ENCODE assay signal across 1 cellular context in the genomic region with DNA sequence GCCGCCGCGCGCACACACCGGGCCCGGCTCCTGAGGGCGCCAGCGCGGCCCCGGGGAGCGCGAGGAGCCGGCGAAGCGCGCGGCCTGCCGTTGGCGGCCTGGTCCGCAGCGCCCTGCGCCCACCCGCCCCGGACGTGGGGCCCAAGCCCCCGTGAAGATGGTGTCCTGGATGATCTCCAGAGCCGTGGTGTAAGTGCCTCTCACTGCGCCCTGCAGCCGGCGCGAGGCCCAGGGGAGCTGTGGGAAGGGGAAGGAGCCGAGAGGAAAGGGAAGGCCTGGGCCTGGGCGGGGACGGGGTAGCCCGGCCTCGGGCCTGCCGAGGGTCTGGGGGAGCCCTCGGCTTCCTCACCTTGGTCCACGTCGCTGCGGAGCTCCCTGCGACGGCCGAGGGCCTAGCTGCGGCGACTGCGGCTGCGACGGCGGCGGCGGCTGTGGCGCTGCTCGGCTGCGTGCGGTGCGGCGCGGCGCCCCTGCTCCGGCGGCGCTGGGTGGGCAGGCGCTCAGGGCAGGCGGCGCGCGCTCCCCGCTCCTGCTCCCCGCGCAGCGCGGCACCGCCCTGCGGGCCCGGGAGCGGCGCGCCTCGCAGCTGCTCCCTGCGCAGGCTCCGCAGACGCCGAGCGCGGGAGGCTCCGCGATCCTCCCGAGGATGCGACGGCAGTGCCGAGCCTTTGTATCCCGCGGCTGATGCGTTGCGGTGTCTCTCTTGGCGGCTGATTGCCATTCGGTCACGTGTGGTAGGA.
TF ChIP-seq lines count a peak whose summit lies in the region.

Gene REEP3 (plus strand): TSS at position 13 of the 740 bp plus-strand sequence. CDS start 145 bp downstream, at position 158.

TF ChIP-seq in WTC11, 78 proteins besides CTCF, POLR2A, EP300 and RAD21 (continued from another document):
- TF ChIP-seq GRHL2 (CRISPR knock-in tag; IDR thresholded peaks at IDR 0.05; ENCODE audit: insufficient replicate concordance, severe bottlenecking) (no peak), E2F5 (CRISPR knock-in tag; IDR thresholded peaks at IDR 0.05) (no peak), TCF7 (CRISPR knock-in tag; IDR thresholded peaks at IDR 0.05; ENCODE audit: low read depth) (no peak), PRRX2 (CRISPR knock-in tag; IDR thresholded peaks at IDR 0.05) (no peak), ATF3 (CRISPR knock-in tag; conservative IDR thresholded peaks at IDR 0.05) (no peak), ZNF671 (CRISPR knock-in tag; IDR thresholded peaks at IDR 0.05) (no peak), ZNF263 (CRISPR knock-in tag; IDR thresholded peaks at IDR 0.05; ENCODE audit: low read depth) (no peak), ZNF416 (CRISPR knock-in tag; IDR thresholded peaks at IDR 0.05) (no peak), TEAD1 (CRISPR knock-in tag; IDR thresholded peaks at IDR 0.05) (no peak), GABPB1 (CRISPR knock-in tag; IDR thresholded peaks at IDR 0.05) (no peak), NFE2L1 (CRISPR knock-in tag; IDR thresholded peaks at IDR 0.05) (no peak), SP1 (CRISPR knock-in tag; conservative IDR thresholded peaks at IDR 0.05) (peak; percentile 8; the same call in 1 of the 2 replicates), TP53 (CRISPR knock-in tag; IDR thresholded peaks at IDR 0.05) (no peak)
- TF ChIP-seq, protein P1, sequence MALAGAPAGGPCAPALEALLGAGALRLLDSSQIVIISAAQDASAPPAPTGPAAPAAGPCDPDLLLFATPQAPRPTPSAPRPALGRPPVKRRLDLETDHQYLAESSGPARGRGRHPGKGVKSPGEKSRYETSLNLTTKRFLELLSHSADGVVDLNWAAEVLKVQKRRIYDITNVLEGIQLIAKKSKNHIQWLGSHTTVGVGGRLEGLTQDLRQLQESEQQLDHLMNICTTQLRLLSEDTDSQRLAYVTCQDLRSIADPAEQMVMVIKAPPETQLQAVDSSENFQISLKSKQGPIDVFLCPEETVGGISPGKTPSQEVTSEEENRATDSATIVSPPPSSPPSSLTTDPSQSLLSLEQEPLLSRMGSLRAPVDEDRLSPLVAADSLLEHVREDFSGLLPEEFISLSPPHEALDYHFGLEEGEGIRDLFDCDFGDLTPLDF (CRISPR knock-in tag; IDR thresholded peaks at IDR 0.05), result no peak
- TF ChIP-seq, protein P2, sequence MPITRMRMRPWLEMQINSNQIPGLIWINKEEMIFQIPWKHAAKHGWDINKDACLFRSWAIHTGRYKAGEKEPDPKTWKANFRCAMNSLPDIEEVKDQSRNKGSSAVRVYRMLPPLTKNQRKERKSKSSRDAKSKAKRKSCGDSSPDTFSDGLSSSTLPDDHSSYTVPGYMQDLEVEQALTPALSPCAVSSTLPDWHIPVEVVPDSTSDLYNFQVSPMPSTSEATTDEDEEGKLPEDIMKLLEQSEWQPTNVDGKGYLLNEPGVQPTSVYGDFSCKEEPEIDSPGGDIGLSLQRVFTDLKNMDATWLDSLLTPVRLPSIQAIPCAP (CRISPR knock-in tag; IDR thresholded peaks at IDR 0.05), result no peak
- TF ChIP-seq, protein P3, sequence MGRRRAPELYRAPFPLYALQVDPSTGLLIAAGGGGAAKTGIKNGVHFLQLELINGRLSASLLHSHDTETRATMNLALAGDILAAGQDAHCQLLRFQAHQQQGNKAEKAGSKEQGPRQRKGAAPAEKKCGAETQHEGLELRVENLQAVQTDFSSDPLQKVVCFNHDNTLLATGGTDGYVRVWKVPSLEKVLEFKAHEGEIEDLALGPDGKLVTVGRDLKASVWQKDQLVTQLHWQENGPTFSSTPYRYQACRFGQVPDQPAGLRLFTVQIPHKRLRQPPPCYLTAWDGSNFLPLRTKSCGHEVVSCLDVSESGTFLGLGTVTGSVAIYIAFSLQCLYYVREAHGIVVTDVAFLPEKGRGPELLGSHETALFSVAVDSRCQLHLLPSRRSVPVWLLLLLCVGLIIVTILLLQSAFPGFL (CRISPR knock-in tag; IDR thresholded peaks at IDR 0.05; ENCODE audit: borderline replicate concordance), result no peak
- TF ChIP-seq, protein P4, sequence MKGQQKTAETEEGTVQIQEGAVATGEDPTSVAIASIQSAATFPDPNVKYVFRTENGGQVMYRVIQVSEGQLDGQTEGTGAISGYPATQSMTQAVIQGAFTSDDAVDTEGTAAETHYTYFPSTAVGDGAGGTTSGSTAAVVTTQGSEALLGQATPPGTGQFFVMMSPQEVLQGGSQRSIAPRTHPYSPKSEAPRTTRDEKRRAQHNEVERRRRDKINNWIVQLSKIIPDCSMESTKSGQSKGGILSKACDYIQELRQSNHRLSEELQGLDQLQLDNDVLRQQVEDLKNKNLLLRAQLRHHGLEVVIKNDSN (CRISPR knock-in tag; IDR thresholded peaks at IDR 0.05), result no peak
- TF ChIP-seq, protein P5, sequence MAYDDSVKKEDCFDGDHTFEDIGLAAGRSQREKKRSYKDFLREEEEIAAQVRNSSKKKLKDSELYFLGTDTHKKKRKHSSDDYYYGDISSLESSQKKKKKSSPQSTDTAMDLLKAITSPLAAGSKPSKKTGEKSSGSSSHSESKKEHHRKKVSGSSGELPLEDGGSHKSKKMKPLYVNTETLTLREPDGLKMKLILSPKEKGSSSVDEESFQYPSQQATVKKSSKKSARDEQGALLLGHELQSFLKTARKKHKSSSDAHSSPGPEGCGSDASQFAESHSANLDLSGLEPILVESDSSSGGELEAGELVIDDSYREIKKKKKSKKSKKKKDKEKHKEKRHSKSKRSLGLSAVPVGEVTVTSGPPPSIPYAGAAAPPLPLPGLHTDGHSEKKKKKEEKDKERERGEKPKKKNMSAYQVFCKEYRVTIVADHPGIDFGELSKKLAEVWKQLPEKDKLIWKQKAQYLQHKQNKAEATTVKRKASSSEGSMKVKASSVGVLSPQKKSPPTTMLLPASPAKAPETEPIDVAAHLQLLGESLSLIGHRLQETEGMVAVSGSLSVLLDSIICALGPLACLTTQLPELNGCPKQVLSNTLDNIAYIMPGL (CRISPR knock-in tag; IDR thresholded peaks at IDR 0.05), result 0 out of 2 replicates have a peak, but pooled peaks have one; percentile 34
